ENCODE assay signal across 18 cellular contexts in genomic region chr7:129037585-129037984, GRCh38.
"Had no signal": no experiment of that assay in that cellular context is flagged by ENCODE, and none has a peak within 500 bp of the region (broad histone marks: within the 10 kb centered on the region; RNA-seq: fewer than 3 reads in every experiment).

No MANE protein-coding gene starts in this region.

- H3K27me3 Mint-ChIP-seq: progenitor cell of endocrine pancreas had no signal

- H3K4me3 ChIP-seq: body of pancreas, colonic mucosa, lung, thyroid gland had no signal

- H3K36me3 ChIP-seq: colonic mucosa had no signal

- H3K9me3 ChIP-seq: body of pancreas, colonic mucosa, thyroid gland had no signal

- H3K27ac Mint-ChIP-seq: progenitor cell of endocrine pancreas had no signal

- DNase-seq: activated CD4-positive, alpha-beta T cell treated with anti-CD3 and anti-CD28 coated beads for 1 hour; activated CD8-positive, alpha-beta memory T cell treated with anti-CD3 and anti-CD28 coated beads for 24 hours; activated CD8-positive, alpha-beta memory T cell treated with anti-CD3 and anti-CD28 coated beads, Interleukin-2, amount 50 U/mL, for 48 hours; activated naive CD4-positive, alpha-beta T cell; body of pancreas; central memory CD4-positive, alpha-beta T cell; colonic mucosa; head of caudate nucleus; kidney; midbrain; stimulated activated CD4-positive, alpha-beta T cell treated with anti-CD3 and anti-CD28 coated beads, Interleukin-12 subunit alpha, Interleukin-12 subunit beta, amount 100 ng/mL, for 4 hours; stimulated activated CD4-positive, alpha-beta T cell treated with anti-CD3 and anti-CD28 coated beads, Interleukin-1b, Interleukin-23, amount 100 ng/mL, for 48 hours; stimulated activated CD8-positive, alpha-beta memory T cell treated with anti-CD3 and anti-CD28 coated beads, Interleukin-4, amount 100 ng/mL, for 48 hours; stimulated activated naive CD4-positive, alpha-beta T cell treated with Interleukin-2 at 50 U/mL for 16 hours; thyroid gland had no signal

- H3K27me3 ChIP-seq: body of pancreas, colonic mucosa, thyroid gland had no signal

- H3K27ac ChIP-seq: body of pancreas, colonic mucosa, thyroid gland had no signal

- H3K4me1 ChIP-seq: body of pancreas, colonic mucosa had no signal

- ATAC-seq: body of pancreas, left lobe of liver had no signal
